Comparison of ENCODE assay signal across 13 cellular contexts in genomic region chr7:150971242-150972048, GRCh38. TPM values are rescaled to one million over a fixed set of nuclear protein-coding genes. Genes with fewer than 3 reads are reported as not detected.
DNase-seq lines count a peak whose midpoint lies in the region; ATAC-seq and TF ChIP-seq lines count a peak whose summit lies in the region.
"Had no signal": no experiment of that assay in that cellular context is flagged by ENCODE, and none has a peak within 500 bp of the region (broad histone marks: within the 10 kb centered on the region; RNA-seq: fewer than 3 reads in every experiment).

No MANE protein-coding gene starts in this region.

- no peak for TF ChIP-seq POLR2A in heart left ventricle (IDR thresholded peaks at IDR 0.05)

- H3K4me3 ChIP-seq in heart left ventricle (no peak overlapping the region), parathyroid adenoma (ENCODE audit: low read depth, low read length) (no peak overlapping the region)
- H3K4me3 ChIP-seq: HAP-1 had no signal

- 32 to 41% (median 35%) methylated on average over 17 of the region's 17 CpGs for WGBS in heart left ventricle, 4 donors

- peaks cover 0 to 1% (median 0%) of the 10 kb centered on the region in 3 donors for H3K9me3 Mint-ChIP-seq in IgD-negative memory B cell
- H3K9me3 Mint-ChIP-seq: CD8-positive, alpha-beta memory T cell had no signal

- intact Hi-C loops in heart left ventricle (cut with DNase I) (loop anchor here in 1 of 10 donors (10.0 kb wide), 1 partner anchor 187 kb away; no protein-coding TSS in a partner anchor), left colon (cut with DNase I, micrococcal nuclease) (no loop called here)

- H3K9me3 ChIP-seq in heart left ventricle: no peaks in the 10 kb centered on the region
- no peaks in the 10 kb centered on the region for H3K9me3 ChIP-seq in parathyroid adenoma (ENCODE audit: control insufficient read depth, low read length)
- H3K9me3 ChIP-seq: HAP-1, neutrophil had no signal

- peak overlapping the region in 11 of 12 donors; percentile 57 to 94 (median 88) for H3K27ac ChIP-seq in heart left ventricle
- peak overlapping the region; percentile 13 for H3K27ac ChIP-seq in parathyroid adenoma
- H3K27ac ChIP-seq: neutrophil had no signal

- no peak overlapping the region for H2AFZ ChIP-seq in parathyroid adenoma

- H3K79me2 ChIP-seq in parathyroid adenoma: peaks cover 9% of the 10 kb centered on the region

- peaks cover 11 to 23% (median 23%) of the 10 kb centered on the region in 3 donors for H3K4me1 Mint-ChIP-seq in IgD-negative memory B cell

- H3K36me3 Mint-ChIP-seq in IgD-negative memory B cell: peaks cover 2% of the 10 kb centered on the region

- H3K4me1 ChIP-seq in heart left ventricle (peaks cover 0 to 95% (median 51%) of the 10 kb centered on the region in 12 donors), parathyroid adenoma (peaks cover 41% of the 10 kb centered on the region)

- TF ChIP-seq CTCF in heart left ventricle (IDR thresholded peaks at IDR 0.05): no peak
- TF ChIP-seq CTCF in parathyroid adenoma (IDR thresholded peaks at IDR 0.05): no peak

- H3K4me3 Mint-ChIP-seq in IgD-negative memory B cell: no peak overlapping the region

- H3K9ac ChIP-seq in parathyroid adenoma: no peak overlapping the region

- H3K27me3 Mint-ChIP-seq in IgD-negative memory B cell: peaks cover 6% of the 10 kb centered on the region

- H3K27me3 ChIP-seq in heart left ventricle (peaks cover 0 to 57% (median 20%) of the 10 kb centered on the region in 9 donors), parathyroid adenoma (ENCODE audit: control insufficient read depth, insufficient read depth, low read length) (no peaks in the 10 kb centered on the region)

- no peaks in the 10 kb centered on the region for H3K36me3 ChIP-seq in heart left ventricle
- H3K36me3 ChIP-seq in parathyroid adenoma (ENCODE audit: control insufficient read depth, insufficient read depth, low read length): no peaks in the 10 kb centered on the region
- H3K36me3 ChIP-seq: HAP-1, neutrophil had no signal

- peak overlapping the region in 2 of 3 donors; percentile 44 to 67 for H3K27ac Mint-ChIP-seq in IgD-negative memory B cell

- DNase-seq in NCI-H69 (lab: John Stamatoyannopoulos, UW) (peak; percentile 86), heart left ventricle (peak in 4 of 5 donors; percentile 76 to 83 (median 80)), left colon (no peak), HUDEP-2 (lab: John Stamatoyannopoulos, UW; ENCODE audit: unreplicated experiment in 76 of 76) (no peak)
- DNase-seq: CD8-positive, alpha-beta memory T cell; NCI-H526 treated with DMSO at 0.1 percent for 48 hours; stimulated activated naive CD8-positive, alpha-beta T cell treated with anti-CD3 and anti-CD28 coated beads, Interleukin-15, Interleukin-2, amounts not matched to agents 100 U/mL and 50 U/mL, for 24 hours had no signal

- ATAC-seq in heart left ventricle (peak in 3 of 4 donors; percentile 32 to 51 (median 43)), GM18519 (IDR thresholded peaks at IDR 0.05; ENCODE audit: low FRiP score, unreplicated experiment) (no peak), GM19452 (IDR thresholded peaks at IDR 0.05; ENCODE audit: unreplicated experiment) (no peak), left colon (no peak)
- ATAC-seq: stimulated activated naive CD8-positive, alpha-beta T cell treated with anti-CD3 and anti-CD28 coated beads, Interleukin-15, Interleukin-2, amounts not matched to agents 100 U/mL and 50 U/mL, for 24 hours had no signal

- H3K4me2 ChIP-seq in parathyroid adenoma (ENCODE audit: low read length): no peak overlapping the region

RNA-seq across cellular contexts. Expression of gene KCNH2, which starts 6.7 kb away (rescaled TPM):
- polyA plus RNA-seq in IgD-negative memory B cell (2.5 TPM), heart left ventricle (100 to 1,000 TPM in 1 of 2 donors, 10 to 100 TPM in 1; 59.8 to 154 TPM)
- total RNA-seq in heart left ventricle (100 to 1,000 TPM in 5 of 9 donors, 10 to 100 TPM in 4; 58.1 to 185 (median 104) TPM), left colon (10 to 100 TPM in 1 of 2 donors, under 1 TPM in 1; 0.92 to 10.4 TPM)

RNA-seq across cellular contexts. Expression of gene NOS3, which starts 19.4 kb away (rescaled TPM):
- 2.0 TPM for polyA plus RNA-seq in IgD-negative memory B cell
- total RNA-seq in heart left ventricle: 10 to 100 TPM in 7 of 9 donors, 1 to 10 TPM in 2; 9.4 to 49.4 (median 17.3) TPM
- polyA plus RNA-seq in heart left ventricle: 10 to 100 TPM in 1 of 2 donors, 1 to 10 TPM in 1; 8.9 to 20.5 TPM
- total RNA-seq in left colon: 1 to 10 TPM; 2.7 to 5.4 TPM

RNA-seq across cellular contexts. Expression of gene ATG9B, which starts 52.8 kb away (rescaled TPM):
- polyA plus RNA-seq in IgD-negative memory B cell: 11.2 TPM
- total RNA-seq in heart left ventricle: 1 to 10 TPM in 1 of 9 donors, under 1 TPM in 1, not detected in 7; 0.07 to 1.0 TPM
- under 1 TPM; 0.26 to 0.38 TPM for polyA plus RNA-seq in heart left ventricle
- under 1 TPM in 1 of 2 donors, not detected in 1; 0.22 TPM for total RNA-seq in left colon

RNA-seq across cellular contexts. Expression of gene ABCB8, which starts 56.8 kb away (rescaled TPM):
- 21.6 TPM for polyA plus RNA-seq in IgD-negative memory B cell
- 10 to 100 TPM; 13.6 to 34.5 (median 26.0) TPM for total RNA-seq in heart left ventricle
- polyA plus RNA-seq in heart left ventricle: 10 to 100 TPM; 20.9 to 29.0 TPM
- 10 to 100 TPM; 25.3 to 40.0 TPM for total RNA-seq in left colon

Comparison
In these comparisons a context has a peak if more than half of its experiments do, and no peak if none do; other contexts are left out.
1. DNase-seq: peak in NCI-H69 (single experiment) and heart left ventricle (4 of 5); none in left colon (0 of 2) and HUDEP-2 (0 of 76).
2. ATAC-seq: peak in heart left ventricle (3 of 4); none in GM18519 (single experiment), GM19452 (single experiment) and left colon (single experiment).
3. RNA of gene KCNH2, which starts 6.7 kb away (total RNA-seq): 58.1 to 185 TPM in heart left ventricle; 0.92 to 10.4 TPM in left colon; every median in the first group is over 4 times any median in the second.